7 cellular contexts compared by ENCODE assay signal in genomic region chr17:39174907-39175694, GRCh38. TPM values are rescaled to one million over a fixed set of nuclear protein-coding genes. Genes with fewer than 3 reads are reported as not detected.
DNase-seq lines count a peak whose midpoint lies in the region; ATAC-seq, FAIRE-seq and TF ChIP-seq lines count a peak whose summit lies in the region.

No MANE protein-coding gene starts in this region.

- peaks cover 9% of the 10 kb centered on the region for H3K36me3 ChIP-seq in bronchial epithelial cell (ENCODE audit: control insufficient read depth, insufficient read depth, low read length)
- no peaks in the 10 kb centered on the region for H3K36me3 ChIP-seq in kidney (ENCODE audit: control insufficient read depth in 1 of 2, insufficient read depth in 2 of 2, low read length in 2 of 2)

- no peaks in the 10 kb centered on the region for H3K9me3 ChIP-seq in kidney (ENCODE audit: control insufficient read depth in 1 of 2, low read length in 2 of 2)

- H3K4me3 ChIP-seq in GM12865 (ENCODE audit: low read depth, low read length) (no peak overlapping the region), WI38 (ENCODE audit: low read depth, low read length) (no peak overlapping the region), bronchial epithelial cell (ENCODE audit: low read depth, low read length) (no peak overlapping the region), kidney (ENCODE audit: low read length in 2 of 2) (no peak overlapping the region)

- no peak overlapping the region for H3K9ac ChIP-seq in kidney (ENCODE audit: low read length in 2 of 2)

- no peaks in the 10 kb centered on the region for H3K4me1 ChIP-seq in kidney (ENCODE audit: control insufficient read depth in 1 of 2, insufficient read depth in 1 of 2, low read depth in 1 of 2, low read length in 2 of 2)

- DNase-seq in GM12865 (ENCODE audit: low read depth) = peak; percentile 81
- DNase-seq in NCI-H1930 (lab: John Stamatoyannopoulos, UW) = peak; percentile 53 to 61
- peak; percentile 25 for DNase-seq in bronchial epithelial cell (ENCODE audit: low read depth)
- DNase-seq in kidney = peak; percentile 88
- DNase-seq in stimulated activated CD4-positive, alpha-beta T cell treated with anti-CD3 and anti-CD28 coated beads, Interleukin-4, amount 100 ng/mL, for 4 hours = peak; percentile 64 to 66

- intact Hi-C loops in kidney (cut with DNase I) = no loop called here

- peak; percentile 90 for TF ChIP-seq CTCF in GM12865 (IDR thresholded peaks at IDR 0.05; ENCODE audit: insufficient read depth, low read depth, low read length, missing control alignments)
- peak; percentile 81 for TF ChIP-seq CTCF in WI38 (IDR thresholded peaks at IDR 0.05; ENCODE audit: low read depth, low read length)
- peak; percentile 93 for TF ChIP-seq CTCF in bronchial epithelial cell (IDR thresholded peaks at IDR 0.05; ENCODE audit: insufficient read depth, low read length, severe bottlenecking)
- peak; percentile 68 for TF ChIP-seq CTCF in kidney (IDR thresholded peaks at IDR 0.05; ENCODE audit: borderline replicate concordance, extremely low read depth, insufficient read depth)

- no peak for FAIRE-seq in bronchial epithelial cell (lab: Jason Lieb, UNC)
- no peak for FAIRE-seq in kidney (lab: Jason Lieb, UNC)

- H3K27ac ChIP-seq in kidney (ENCODE audit: low read depth in 2 of 2, low read length in 2 of 2) = no peak overlapping the region

- H3K27me3 ChIP-seq in bronchial epithelial cell (ENCODE audit: control insufficient read depth, insufficient read depth, low read length) = no peaks in the 10 kb centered on the region

- no peak for ATAC-seq in HG03378 (IDR thresholded peaks at IDR 0.05; ENCODE audit: unreplicated experiment)

RNA-seq across cellular contexts. Expression of gene ARL5C, which starts 9.1 kb away (rescaled TPM):
- total RNA-seq in bronchial epithelial cell = not detected in 2 replicates
- total RNA-seq in kidney = not detected
- not detected for polyA plus RNA-seq in kidney (ENCODE audit: insufficient read depth, low read depth, low replicate concordance)

RNA-seq across cellular contexts. Expression of gene CACNB1, which starts 22.4 kb away (rescaled TPM):
- 4.7 and 4.9 TPM in 2 replicates for total RNA-seq in bronchial epithelial cell
- total RNA-seq in kidney = 9.9 TPM
- 1.4 TPM for polyA plus RNA-seq in kidney (ENCODE audit: insufficient read depth, low read depth, low replicate concordance)

RNA-seq across cellular contexts. Expression of gene PLXDC1, which starts 23.7 kb away (rescaled TPM):
- total RNA-seq in bronchial epithelial cell (under 0.01 TPM in 2 replicates), kidney (11.1 TPM)
- 4.5 TPM for polyA plus RNA-seq in kidney (ENCODE audit: insufficient read depth, low read depth, low replicate concordance)

RNA-seq across cellular contexts. Expression of gene RPL19, which starts 25.0 kb away (rescaled TPM):
- total RNA-seq in bronchial epithelial cell = 2,288 and 3,067 TPM in 2 replicates
- total RNA-seq in kidney = 1,460 TPM
- polyA plus RNA-seq in kidney (ENCODE audit: insufficient read depth, low read depth, low replicate concordance) = 2,512 TPM

RNA-seq across cellular contexts. Expression of gene STAC2, which starts 50.6 kb away (rescaled TPM):
- total RNA-seq in bronchial epithelial cell (not detected in 2 replicates), kidney (15.3 TPM)
- 18.9 TPM for polyA plus RNA-seq in kidney (ENCODE audit: insufficient read depth, low read depth, low replicate concordance)

Comparison
In these comparisons a context has a peak if more than half of its experiments do, and no peak if none do; other contexts are left out.
1. DNase-seq: peak in every context shown above with its lines; median percentile 88 in kidney; 81 in GM12865; 65 in stimulated activated CD4-positive, alpha-beta T cell treated with anti-CD3 and anti-CD28 coated beads, Interleukin-4, amount 100 ng/mL, for 4 hours; 57 in NCI-H1930; 25 in bronchial epithelial cell.
2. RNA of gene PLXDC1, which starts 23.7 kb away (total RNA-seq): 11.1 TPM in kidney (single experiment); under 0.01 TPM in bronchial epithelial cell; every median in the first group is over 10 times any median in the second.
3. Peak in every context shown above with its lines, with median percentiles within 50 percentile points of each other: CTCF ChIP-seq.